10 cellular contexts compared by ENCODE assay signal in genomic region chr20:10653593-10654288, GRCh38. TPM values are rescaled to one million over a fixed set of nuclear protein-coding genes. Genes with fewer than 3 reads are reported as not detected.
DNase-seq lines count a peak whose midpoint lies in the region; ATAC-seq, FAIRE-seq and TF ChIP-seq lines count a peak whose summit lies in the region.
"Had no signal": no experiment of that assay in that cellular context is flagged by ENCODE, and none has a peak within 500 bp of the region (broad histone marks: within the 10 kb centered on the region; RNA-seq: fewer than 3 reads in every experiment).

No MANE protein-coding gene starts in this region.

- CTCF ChIA-PET in GM12878 (lab: Yijun Ruan, JAX) = no interaction called here

- H3K27me3 Mint-ChIP-seq in activated T-cell treated with anti-CD3 and anti-CD28 coated beads, Interleukin-2, amount 50 U/mL, for 24 hours = peaks cover 64% of the 10 kb centered on the region

- RAD21 ChIA-PET in GM12878 (lab: Charles Lee; ENCODE audit: unreplicated experiment) = interaction anchor here (0.9 kb wide), 2 partner anchors 17 to 140 kb away, joined by 3 to 4 read pairs; no protein-coding TSS in a partner anchor

- H3K27ac ChIP-seq in GM12878 (ENCODE audit: control insufficient read depth, insufficient read depth) (no peak overlapping the region), layer of hippocampus (ENCODE audit: low read depth, low read length) (peak overlapping the region; percentile 44), thyroid gland (peak overlapping the region; percentile 79 to 93 (median 86))

- TF ChIP-seq RAD21 in GM12878 (IDR thresholded peaks at IDR 0.05; ENCODE audit: insufficient read depth, low read depth, low read length) = no peak

- H4K20me1 ChIP-seq in GM12878 (ENCODE audit: control insufficient read depth, insufficient read depth) = no peaks in the 10 kb centered on the region

- H3K4me1 Mint-ChIP-seq in activated T-cell treated with anti-CD3 and anti-CD28 coated beads, Interleukin-2, amount 50 U/mL, for 24 hours (ENCODE audit: low read depth) = no peaks in the 10 kb centered on the region

- WGBS in GM12878 (ENCODE audit: insufficient coverage, insufficient replicate concordance, low lambda C conversion rate, missing lambda C conversion rate) = 31% methylated on average over 11 of the region's 13 CpGs
- 22 to 25% methylated on average over 13 of the region's 13 CpGs for WGBS in thyroid gland, 2 donors

- H3K27me3 ChIP-seq in GM12878 (replicated peaks in 1 of 2; ENCODE audit: control insufficient read depth in 2 of 2, insufficient read depth in 2 of 2, low read length in 1 of 2) (no peaks in the 10 kb centered on the region), layer of hippocampus (ENCODE audit: control insufficient read depth, insufficient read depth, low read length) (no peaks in the 10 kb centered on the region), thyroid gland (no peaks in the 10 kb centered on the region)

- H3K4me3 ChIP-seq in GM12878 (no peak overlapping the region; the same call in 1 of the 2 replicates), thyroid gland (replicated peaks in 1 of 3) (no peak overlapping the region)

- ATAC-seq in GM21423 (IDR thresholded peaks at IDR 0.05; ENCODE audit: unreplicated experiment) = peak; percentile 53
- ATAC-seq in GM12878 = peak; percentile 51
- no peak for ATAC-seq in HG02642 (IDR thresholded peaks at IDR 0.05; ENCODE audit: poor library complexity, unreplicated experiment)
- no peak for ATAC-seq in HG02970 (IDR thresholded peaks at IDR 0.05; ENCODE audit: low FRiP score, unreplicated experiment)

- TF ChIP-seq POLR2A in GM12878 (IDR thresholded peaks at IDR 0.05; ENCODE audit: low read depth, low read length) (no peak), thyroid gland (IDR thresholded peaks at IDR 0.05) (no peak)

- DNase-seq in GM12878 (ENCODE audit: low read depth, low spot score) (peak; percentile 50), thyroid gland (peak; percentile 57 to 67), DMS53 treated with DMSO at 0.1 percent for 48 hours (lab: John Stamatoyannopoulos, UW; ENCODE audit: unreplicated experiment) (no peak)
- no peak for DNase-seq in activated T-cell treated with anti-CD3 and anti-CD28 coated beads, Interleukin-2, amount 50 U/mL, for 24 hours
- DNase-seq: activated naive CD4-positive, alpha-beta T cell treated with anti-CD3 and anti-CD28 coated beads, Interleukin-2, amount 50 U/mL, for 16 hours; KG1 had no signal

- intact Hi-C loops in GM12878 (cut with micrococcal nuclease; ENCODE audit: unreplicated experiment) = no loop called here
- intact Hi-C loops in thyroid gland (cut with DNase I) = no loop called here

- no peak overlapping the region for H2AFZ ChIP-seq in GM12878 (ENCODE audit: control insufficient read depth, low read depth, low read length)

- TF ChIP-seq CTCF in GM12878 (IDR thresholded peaks at IDR 0.05 in 2 of 3, conservative IDR thresholded peaks at IDR 0.05 in 1 of 3; ENCODE audit: control insufficient read depth in 2 of 3, extremely low read depth in 1 of 3, insufficient read depth in 1 of 3, low read depth in 3 of 3, low read length in 3 of 3) (no peak), thyroid gland (IDR thresholded peaks at IDR 0.05) (no peak)

- in situ Hi-C loops in GM12878 (cut with MboI) = no loop called here

- H3K9ac ChIP-seq in GM12878 (ENCODE audit: control insufficient read depth, insufficient read depth, low read length) = no peak overlapping the region

- no TSS peak for BruUV-seq in GM12878 (replicated peaks; lab: Mats Ljungman, UMichigan)

- H3K4me2 ChIP-seq in GM12878 (ENCODE audit: control insufficient read depth, insufficient read depth) = peak overlapping the region; percentile 47

- H3K9me3 Mint-ChIP-seq in activated T-cell treated with anti-CD3 and anti-CD28 coated beads, Interleukin-2, amount 50 U/mL, for 24 hours = no peaks in the 10 kb centered on the region

- no peak overlapping the region for H3K4me3 Mint-ChIP-seq in activated T-cell treated with anti-CD3 and anti-CD28 coated beads, Interleukin-2, amount 50 U/mL, for 24 hours

- FAIRE-seq in GM12878 (lab: Jason Lieb, UNC) = no peak

- H3K36me3 ChIP-seq in GM12878 (ENCODE audit: control insufficient read depth in 2 of 2, insufficient read depth in 2 of 2, low read length in 1 of 2) (peaks cover 2 to 6% of the 10 kb centered on the region in 2 experiments; a peak in 3 of 4 replicates), thyroid gland (peaks cover 11 to 37% of the 10 kb centered on the region in 2 donors)

- no peak overlapping the region for H3K27ac Mint-ChIP-seq in activated T-cell treated with anti-CD3 and anti-CD28 coated beads, Interleukin-2, amount 50 U/mL, for 24 hours

- SMC1A ChIA-PET in GM12878 (lab: Charles Lee; ENCODE audit: uncharacterized antibody, unreplicated experiment) = interaction anchor here (0.7 to 1.9 kb wide), 4 partner anchors 9 to 505 kb away, joined by 3 to 4 read pairs (median 4); no protein-coding TSS in a partner anchor

- H3K4me1 ChIP-seq in GM12878 (ENCODE audit: control insufficient read depth, insufficient read depth, low read length) (peaks cover 14% of the 10 kb centered on the region), thyroid gland (peaks cover 54 to 85% of the 10 kb centered on the region in 2 donors)

- no peak for TF ChIP-seq EP300 in GM12878 (IDR thresholded peaks at IDR 0.05; ENCODE audit: borderline replicate concordance in 1 of 2, control insufficient read depth in 1 of 2, low read depth in 2 of 2, low read length in 2 of 2)

- H3K9me3 ChIP-seq in GM12878 (replicated peaks; ENCODE audit: control insufficient read depth, insufficient read depth, low read length) (no peaks in the 10 kb centered on the region), thyroid gland (no peaks in the 10 kb centered on the region)

- no peaks in the 10 kb centered on the region for H3K36me3 Mint-ChIP-seq in activated T-cell treated with anti-CD3 and anti-CD28 coated beads, Interleukin-2, amount 50 U/mL, for 24 hours (ENCODE audit: low read depth)

- no peaks in the 10 kb centered on the region for H3K79me2 ChIP-seq in GM12878 (ENCODE audit: control insufficient read depth, insufficient read depth, low read length)

- POLR2A ChIA-PET in GM12878 (lab: Charles Lee) = no interaction called here

TF ChIP-seq in GM12878, 131 proteins besides CTCF, POLR2A, EP300 and RAD21 (continues in another document):
- TF ChIP-seq SPI1 (IDR thresholded peaks at IDR 0.05; ENCODE audit: borderline replicate concordance, insufficient read depth, low read depth, low read length) (no peak), PAX5 (IDR thresholded peaks at IDR 0.05; ENCODE audit: borderline replicate concordance, low read depth, low read length) (peak; percentile 14; the same call in 1 of the 2 replicates), MAX (IDR thresholded peaks at IDR 0.05; ENCODE audit: low read depth, low read length) (no peak), ZNF24 (IDR thresholded peaks at IDR 0.05) (no peak), BMI1 (IDR thresholded peaks at IDR 0.05; ENCODE audit: borderline replicate concordance) (no peak), SMC3 (IDR thresholded peaks at IDR 0.05; ENCODE audit: borderline replicate concordance, low read length) (no peak), PKNOX1 (IDR thresholded peaks at IDR 0.05) (no peak; the same call in 1 of the 2 replicates), TCF12 (IDR thresholded peaks at IDR 0.05; ENCODE audit: low read depth, low read length) (0 out of 2 replicates have a peak, but pooled peaks have one; percentile 25), CHD2 (IDR thresholded peaks at IDR 0.05; ENCODE audit: borderline replicate concordance, low read depth, low read length) (no peak), FOXK2 (IDR thresholded peaks at IDR 0.05) (no peak), ATF7 (IDR thresholded peaks at IDR 0.05; ENCODE audit: low read depth) (no peak), SIN3A (IDR thresholded peaks at IDR 0.05; ENCODE audit: low read depth, low read length) (no peak)

RNA-seq across cellular contexts. Expression of gene JAG1, which starts 20.1 kb away (rescaled TPM):
- 19.2 and 20.7 TPM in 2 replicates for total RNA-seq in GM12878 (2013; cell fraction: nucleolus; rRNA removed)
- total RNA-seq in GM12878 (2014; rRNA removed) (2.1 and 2.5 TPM in 2 replicates), GM12878 (2014; rRNA removed; fragmentation: Illumina TruSeq; extraction: Trizol) (1.3 TPM in 2 replicates), GM12878 (2021) (3.1 and 3.2 TPM in 2 replicates), thyroid gland (10 to 100 TPM; 41.2 to 67.9 (median 46.2) TPM)
- polyA plus RNA-seq in GM12878 (2011; ENCODE audit: low read depth) = 0.98 TPM
- polyA plus RNA-seq in GM12878 (2011; rRNA removed) (5.0 and 6.9 TPM in 2 replicates), GM12878 (2014; fragmentation: Illumina TruSeq; extraction: Trizol) (1.4 and 2.2 TPM in 2 replicates), GM12878 (2014; fragmentation: Nextera tagmentation; extraction: Ambion mirVana) (1 to 10 TPM in 1 of 2 experiments, under 1 TPM in 1; 0.66 to 1.0 TPM), GM12878 (2014; rRNA removed) (2.0 and 2.2 TPM in 2 replicates), GM12878 (2016; fragmentation: Nextera tagmentation; extraction: Ambion mirVana) (1 to 10 TPM; 1.1 to 1.6 TPM)
- 6.0 and 8.3 TPM in 2 replicates for polyA plus RNA-seq in GM12878 (2011; cell fraction: cytosol; rRNA removed)
- polyA plus RNA-seq in GM12878 (2011; cell fraction: nucleus; rRNA removed) = 25.9 and 26.5 TPM in 2 replicates
- polyA plus RNA-seq in GM12878 (2012) = 2.4 and 5.1 TPM in 2 replicates
- 23.6 and 27.0 TPM in 2 replicates for polyA minus RNA-seq in GM12878 (2011; rRNA and poly(A)+ RNA removed)
- polyA minus RNA-seq in GM12878 (2011; cell fraction: cytosol; rRNA and poly(A)+ RNA removed) = 7.1 and 8.8 TPM in 2 replicates
- polyA minus RNA-seq in GM12878 (2011; cell fraction: nucleus; rRNA and poly(A)+ RNA removed) = 21.8 and 23.7 TPM in 2 replicates

Comparison
In these comparisons a context has a peak if more than half of its experiments do, and no peak if none do; other contexts are left out.
1. ATAC-seq: peak in GM21423 (single experiment) and GM12878 (single experiment); none in HG02642 (single experiment) and HG02970 (single experiment).
2. DNase-seq: peak in GM12878 (single experiment) and thyroid gland (2 of 2); none in DMS53 treated with DMSO at 0.1 percent for 48 hours (single experiment) and activated T-cell treated with anti-CD3 and anti-CD28 coated beads, Interleukin-2, amount 50 U/mL, for 24 hours (single experiment).